10 cellular contexts compared by ENCODE assay signal in genomic region chr7:1554332-1555045, GRCh38. TPM values are rescaled to one million over a fixed set of nuclear protein-coding genes. Genes with fewer than 3 reads are reported as not detected.
DNase-seq lines count a peak whose midpoint lies in the region; ATAC-seq, FAIRE-seq and TF ChIP-seq lines count a peak whose summit lies in the region.
"Had no signal": no experiment of that assay in that cellular context is flagged by ENCODE, and none has a peak within 500 bp of the region (broad histone marks: within the 10 kb centered on the region; RNA-seq: fewer than 3 reads in every experiment).

No MANE protein-coding gene starts in this region.

- TF ChIP-seq EP300 in HepG2 (IDR thresholded peaks at IDR 0.05; ENCODE audit: low read depth in 2 of 2, low read length in 2 of 2) (no peak), HepG2 (CRISPR knock-in tag; IDR thresholded peaks at IDR 0.05; ENCODE audit: borderline replicate concordance) (no peak)

- H2AFZ ChIP-seq in HepG2 (ENCODE audit: low read length) = no peak overlapping the region

- no peak overlapping the region for H3K27ac ChIP-seq in left ventricle myocardium inferior (replicated peaks)
- H3K27ac ChIP-seq in HepG2 (ENCODE audit: extremely low read length, insufficient read depth, low read length) = peak overlapping the region; percentile 89
- H3K27ac ChIP-seq: neutrophil had no signal

- H3K27me3 ChIP-seq in left ventricle myocardium inferior (ENCODE audit: low read depth) (no peaks in the 10 kb centered on the region), HepG2 (ENCODE audit: control insufficient read depth in 1 of 2, insufficient read depth in 2 of 2, low read length in 2 of 2) (no peaks in the 10 kb centered on the region)
- H3K27me3 ChIP-seq: neutrophil had no signal

- H3K4me1 ChIP-seq in left ventricle myocardium inferior (peaks cover 28% of the 10 kb centered on the region), HepG2 (ENCODE audit: insufficient read depth, low read length) (peaks cover 46% of the 10 kb centered on the region)

- in situ Hi-C loops in HepG2 (cut with HindIII; ENCODE audit: extremely low pct_ligation_motif_present, low pct_unique_long_range_greater_than_20kb) = loop anchor here (5.0 kb wide), 1 partner anchor 52 kb away; the partner anchor contains the start of gene INTS1

- no peaks in the 10 kb centered on the region for H4K20me1 ChIP-seq in HepG2 (ENCODE audit: insufficient read depth, low read length)

- no peaks in the 10 kb centered on the region for H3K27me3 Mint-ChIP-seq in type B pancreatic cell

- no peaks in the 10 kb centered on the region for H3K79me2 ChIP-seq in HepG2 (ENCODE audit: insufficient read depth, low read length)

- DNase-seq in Right ventricle myocardium inferior (ENCODE audit: missing footprints) (peak; percentile 45), left ventricle myocardium inferior (no peak), HepG2 (ENCODE audit: low spot score) (no peak), type B pancreatic cell (ENCODE audit: extremely low spot score, unreplicated experiment) (no peak)
- DNase-seq in stimulated activated naive CD8-positive, alpha-beta T cell treated with anti-CD3 and anti-CD28 coated beads, Interleukin-15, Interleukin-2, amounts not matched to agents 100 U/mL and 50 U/mL, for 24 hours = no peak
- DNase-seq: activated naive CD4-positive, alpha-beta T cell treated with anti-CD3 and anti-CD28 coated beads, Interleukin-2, amount 10 ng/mL, durations not matched to agents 7 days and 5 days; stimulated activated CD8-positive, alpha-beta memory T cell treated with anti-CD3 and anti-CD28 coated beads, Interleukin-4, amount 100 ng/mL, for 48 hours had no signal

- no peak overlapping the region for H3K4me3 Mint-ChIP-seq in type B pancreatic cell
- H3K4me3 Mint-ChIP-seq: activated naive CD4-positive, alpha-beta T cell treated with anti-CD3 and anti-CD28 coated beads, Interleukin-2, amount 10 ng/mL, durations not matched to agents 7 days and 5 days had no signal

- H3K27ac Mint-ChIP-seq in type B pancreatic cell = peak overlapping the region; percentile 46
- H3K27ac Mint-ChIP-seq: activated naive CD4-positive, alpha-beta T cell treated with anti-CD3 and anti-CD28 coated beads, Interleukin-2, amount 10 ng/mL, durations not matched to agents 7 days and 5 days had no signal

- H3K9me3 Mint-ChIP-seq in type B pancreatic cell = no peaks in the 10 kb centered on the region
- H3K9me3 Mint-ChIP-seq: activated naive CD4-positive, alpha-beta T cell treated with anti-CD3 and anti-CD28 coated beads, Interleukin-2, amount 10 ng/mL, durations not matched to agents 7 days and 5 days had no signal

- 79% methylated on average over 17 of the region's 20 CpGs for WGBS in HepG2 (ENCODE audit: low lambda C conversion rate)

- BruUV-seq in HepG2 (replicated peaks; lab: Mats Ljungman, UMichigan) = no TSS peak

- ATAC-seq in Right ventricle myocardium inferior = no peak
- ATAC-seq in HepG2 = no peak
- ATAC-seq in HG03159 (IDR thresholded peaks at IDR 0.05; ENCODE audit: unreplicated experiment) = no peak
- no peak for ATAC-seq in stimulated activated naive CD8-positive, alpha-beta T cell treated with anti-CD3 and anti-CD28 coated beads, Interleukin-15, Interleukin-2, amounts not matched to agents 100 U/mL and 50 U/mL, for 24 hours

- peak overlapping the region; percentile 87; the same call in 1 of the 2 replicates for H3K9ac ChIP-seq in HepG2 (ENCODE audit: insufficient read depth, low read depth, low read length)

- H3K4me3 ChIP-seq in left ventricle myocardium inferior (no peak overlapping the region), HepG2 (replicated peaks in 1 of 3; ENCODE audit: insufficient read depth in 1 of 3, low read depth in 2 of 3, low read length in 3 of 3) (peak overlapping the region in 2 of 3 experiments; percentile 41 to 72; a peak in 3 of 6 replicates)

- CTCF ChIA-PET in HepG2 (lab: Yijun Ruan, JAX; ENCODE audit: low intra/inter-chr PET ratio, low total read pairs) = interaction anchor here (2.1 to 3.1 kb wide), 2 partner anchors 48 to 50 kb away, joined by 10 to 24 read pairs; partner anchors contain the start of gene INTS1

- no peak for TF ChIP-seq CTCF in left ventricle myocardium inferior (IDR thresholded peaks at IDR 0.05; ENCODE audit: borderline replicate concordance)
- no peak for TF ChIP-seq CTCF in HepG2 (CRISPR knock-in tag; IDR thresholded peaks at IDR 0.05)
- TF ChIP-seq CTCF in type B pancreatic cell (conservative IDR thresholded peaks at IDR 0.05) = no peak

- H3K36me3 ChIP-seq in left ventricle myocardium inferior (no peaks in the 10 kb centered on the region), HepG2 (replicated peaks in 1 of 2; ENCODE audit: control insufficient read depth in 1 of 2, insufficient read depth in 2 of 2, low read length in 2 of 2) (peaks cover 0 to 5% of the 10 kb centered on the region in 2 experiments; a peak in 2 of 5 replicates)
- H3K36me3 ChIP-seq: neutrophil had no signal

- H3K4me2 ChIP-seq in HepG2 (ENCODE audit: low read depth, low read length) = peak overlapping the region; percentile 95

- FAIRE-seq in HepG2 (lab: Jason Lieb, UNC) = no peak
- FAIRE-seq: D721Med had no signal

- H3K9me3 ChIP-seq in left ventricle myocardium inferior (replicated peaks) (no peaks in the 10 kb centered on the region), HepG2 (ENCODE audit: low read length) (no peaks in the 10 kb centered on the region)
- H3K9me3 ChIP-seq: neutrophil had no signal

- no peak for TF ChIP-seq RAD21 in HepG2 (CRISPR knock-in tag; IDR thresholded peaks at IDR 0.05)

- intact Hi-C loops in Right ventricle myocardium inferior (cut with DNase I) = no loop called here
- intact Hi-C loops in left ventricle myocardium inferior (cut with micrococcal nuclease) = no loop called here
- intact Hi-C loops in HepG2 (cut with micrococcal nuclease; ENCODE audit: unreplicated experiment) = loop anchor here (2.0 to 5.0 kb wide), 2 partner anchors 18 to 32 kb away; no protein-coding TSS in a partner anchor

- H3K4me1 Mint-ChIP-seq in type B pancreatic cell (ENCODE audit: unreplicated experiment) = peaks cover 5% of the 10 kb centered on the region

- TF ChIP-seq POLR2A in HepG2 (IDR thresholded peaks at IDR 0.05; ENCODE audit: insufficient read depth in 1 of 2, low read depth in 2 of 2, low read length in 2 of 2) = no peak

- POLR2A ChIA-PET in HepG2 (lab: Yijun Ruan, JAX) = interaction anchor here (1.6 to 6.4 kb wide), 6 partner anchors 11 to 48 kb away, joined by 6 to 108 read pairs (median 26); partner anchors contain the start of genes INTS1 and PSMG3

- no peaks in the 10 kb centered on the region for H3K36me3 Mint-ChIP-seq in type B pancreatic cell
- H3K36me3 Mint-ChIP-seq: activated naive CD4-positive, alpha-beta T cell treated with anti-CD3 and anti-CD28 coated beads, Interleukin-2, amount 10 ng/mL, durations not matched to agents 7 days and 5 days had no signal

RNA-seq across cellular contexts. Expression of gene TMEM184A, which starts 1.5 kb away (rescaled TPM):
- total RNA-seq in Right ventricle myocardium inferior = 0.32 TPM
- 0.36 TPM for total RNA-seq in left ventricle myocardium inferior
- total RNA-seq in HepG2 (2016; rRNA removed; fragmentation: Illumina TruSeq; extraction: Trizol) = 3.1 and 9.5 TPM in 2 replicates
- total RNA-seq in HepG2 (2016; cell fraction: cytosol; rRNA removed; fragmentation: Illumina TruSeq; extraction: Trizol; ENCODE audit: low read depth) = 4.3 and 4.6 TPM in 2 replicates
- total RNA-seq in HepG2 (2016; cell fraction: insoluble cytoplasmic fraction; rRNA removed; fragmentation: Illumina TruSeq; extraction: Trizol) = 3.8 and 10.6 TPM in 2 replicates
- total RNA-seq in HepG2 (2016; cell fraction: membrane; rRNA removed; fragmentation: Illumina TruSeq; extraction: Trizol) = 5.7 and 6.3 TPM in 2 replicates
- total RNA-seq in HepG2 (2016; cell fraction: nucleus; rRNA removed; fragmentation: Illumina TruSeq; extraction: Trizol) = 11.4 and 11.7 TPM in 2 replicates
- polyA plus RNA-seq in HepG2 (2011; rRNA removed) = 20.4 and 33.1 TPM in 2 replicates
- 9.9 and 13.2 TPM in 2 replicates for polyA plus RNA-seq in HepG2 (2011; cell fraction: cytosol; rRNA removed)
- polyA plus RNA-seq in HepG2 (2011; cell fraction: nucleus; rRNA removed) = 144 and 175 TPM in 2 replicates
- polyA plus RNA-seq in HepG2 (2012) = 8.4 and 10.9 TPM in 2 replicates
- polyA plus RNA-seq in HepG2 (2016; cell fraction: cytosol; fragmentation: Illumina TruSeq; extraction: Trizol; ENCODE audit: low read depth) = 3.6 and 4.0 TPM in 2 replicates
- polyA plus RNA-seq in HepG2 (2016; cell fraction: insoluble cytoplasmic fraction; fragmentation: Illumina TruSeq; extraction: Trizol; ENCODE audit: low read depth) = 4.3 and 5.0 TPM in 2 replicates
- polyA plus RNA-seq in HepG2 (2016; cell fraction: membrane; fragmentation: Illumina TruSeq; extraction: Trizol; ENCODE audit: low read depth) = 4.3 and 5.3 TPM in 2 replicates
- polyA plus RNA-seq in HepG2 (2016; cell fraction: nucleus; fragmentation: Illumina TruSeq; extraction: Trizol; ENCODE audit: insufficient read depth, low read depth) = 25.4 and 29.2 TPM in 2 replicates
- polyA minus RNA-seq in HepG2 (2011; rRNA and poly(A)+ RNA removed; ENCODE audit: low replicate concordance) = 70.5 and 85.2 TPM in 2 replicates
- 6.3 and 12.4 TPM in 2 replicates for polyA minus RNA-seq in HepG2 (2011; cell fraction: cytosol; rRNA and poly(A)+ RNA removed)
- 27.6 and 31.7 TPM in 2 replicates for polyA minus RNA-seq in HepG2 (2011; cell fraction: nucleus; rRNA and poly(A)+ RNA removed)
- total RNA-seq in type B pancreatic cell (ENCODE audit: low replicate concordance) = 6.6 and 7.6 TPM in 2 replicates

RNA-seq across cellular contexts. Expression of gene PSMG3, which starts 15.3 kb away (rescaled TPM):
- total RNA-seq in Right ventricle myocardium inferior (13.3 TPM), left ventricle myocardium inferior (11.2 TPM), HepG2 (2016; rRNA removed; fragmentation: Illumina TruSeq; extraction: Trizol) (46.7 and 48.4 TPM in 2 replicates), type B pancreatic cell (ENCODE audit: low replicate concordance) (27.0 and 35.2 TPM in 2 replicates)
- 83.1 and 98.2 TPM in 2 replicates for total RNA-seq in HepG2 (2016; cell fraction: cytosol; rRNA removed; fragmentation: Illumina TruSeq; extraction: Trizol; ENCODE audit: low read depth)
- 50.6 and 51.2 TPM in 2 replicates for total RNA-seq in HepG2 (2016; cell fraction: insoluble cytoplasmic fraction; rRNA removed; fragmentation: Illumina TruSeq; extraction: Trizol)
- total RNA-seq in HepG2 (2016; cell fraction: membrane; rRNA removed; fragmentation: Illumina TruSeq; extraction: Trizol) = 102 and 118 TPM in 2 replicates
- 24.1 and 28.4 TPM in 2 replicates for total RNA-seq in HepG2 (2016; cell fraction: nucleus; rRNA removed; fragmentation: Illumina TruSeq; extraction: Trizol)
- polyA plus RNA-seq in HepG2 (2011; rRNA removed) = 29.3 and 29.6 TPM in 2 replicates
- polyA plus RNA-seq in HepG2 (2011; cell fraction: cytosol; rRNA removed) = 36.1 and 44.9 TPM in 2 replicates
- 29.2 and 39.8 TPM in 2 replicates for polyA plus RNA-seq in HepG2 (2011; cell fraction: nucleus; rRNA removed)
- polyA plus RNA-seq in HepG2 (2012) = 15.8 and 28.3 TPM in 2 replicates
- 72.7 and 106 TPM in 2 replicates for polyA plus RNA-seq in HepG2 (2016; cell fraction: cytosol; fragmentation: Illumina TruSeq; extraction: Trizol; ENCODE audit: low read depth)
- 49.5 and 55.3 TPM in 2 replicates for polyA plus RNA-seq in HepG2 (2016; cell fraction: insoluble cytoplasmic fraction; fragmentation: Illumina TruSeq; extraction: Trizol; ENCODE audit: low read depth)
- polyA plus RNA-seq in HepG2 (2016; cell fraction: membrane; fragmentation: Illumina TruSeq; extraction: Trizol; ENCODE audit: low read depth) = 82.6 and 104 TPM in 2 replicates
- polyA plus RNA-seq in HepG2 (2016; cell fraction: nucleus; fragmentation: Illumina TruSeq; extraction: Trizol; ENCODE audit: insufficient read depth, low read depth) = 48.5 and 51.1 TPM in 2 replicates
- polyA minus RNA-seq in HepG2 (2011; rRNA and poly(A)+ RNA removed; ENCODE audit: low replicate concordance) = 17.7 and 43.7 TPM in 2 replicates
- polyA minus RNA-seq in HepG2 (2011; cell fraction: cytosol; rRNA and poly(A)+ RNA removed) = 8.9 and 9.7 TPM in 2 replicates
- polyA minus RNA-seq in HepG2 (2011; cell fraction: nucleus; rRNA and poly(A)+ RNA removed) = 4.7 and 6.2 TPM in 2 replicates

RNA-seq across cellular contexts. Expression of gene MAFK, which starts 24.0 kb away (rescaled TPM):
- total RNA-seq in Right ventricle myocardium inferior = 50.8 TPM
- 76.5 TPM for total RNA-seq in left ventricle myocardium inferior
- 9.2 and 10.4 TPM in 2 replicates for total RNA-seq in HepG2 (2016; rRNA removed; fragmentation: Illumina TruSeq; extraction: Trizol)
- 1.4 and 1.5 TPM in 2 replicates for total RNA-seq in HepG2 (2016; cell fraction: cytosol; rRNA removed; fragmentation: Illumina TruSeq; extraction: Trizol; ENCODE audit: low read depth)
- total RNA-seq in HepG2 (2016; cell fraction: insoluble cytoplasmic fraction; rRNA removed; fragmentation: Illumina TruSeq; extraction: Trizol) = 8.1 and 11.1 TPM in 2 replicates
- total RNA-seq in HepG2 (2016; cell fraction: membrane; rRNA removed; fragmentation: Illumina TruSeq; extraction: Trizol) = 4.0 and 4.6 TPM in 2 replicates
- total RNA-seq in HepG2 (2016; cell fraction: nucleus; rRNA removed; fragmentation: Illumina TruSeq; extraction: Trizol) = 6.5 TPM in 2 replicates
- 7.3 and 13.8 TPM in 2 replicates for polyA plus RNA-seq in HepG2 (2011; rRNA removed)
- 6.2 and 7.3 TPM in 2 replicates for polyA plus RNA-seq in HepG2 (2011; cell fraction: cytosol; rRNA removed)
- polyA plus RNA-seq in HepG2 (2011; cell fraction: nucleus; rRNA removed) = 63.2 and 72.7 TPM in 2 replicates
- polyA plus RNA-seq in HepG2 (2012) = 15.2 and 31.6 TPM in 2 replicates
- 0.54 and 0.61 TPM in 2 replicates for polyA plus RNA-seq in HepG2 (2016; cell fraction: cytosol; fragmentation: Illumina TruSeq; extraction: Trizol; ENCODE audit: low read depth)
- 6.5 and 8.2 TPM in 2 replicates for polyA plus RNA-seq in HepG2 (2016; cell fraction: insoluble cytoplasmic fraction; fragmentation: Illumina TruSeq; extraction: Trizol; ENCODE audit: low read depth)
- 1.9 TPM in 2 replicates for polyA plus RNA-seq in HepG2 (2016; cell fraction: membrane; fragmentation: Illumina TruSeq; extraction: Trizol; ENCODE audit: low read depth)
- polyA plus RNA-seq in HepG2 (2016; cell fraction: nucleus; fragmentation: Illumina TruSeq; extraction: Trizol; ENCODE audit: insufficient read depth, low read depth) = 19.6 and 20.9 TPM in 2 replicates
- 11.1 and 17.4 TPM in 2 replicates for polyA minus RNA-seq in HepG2 (2011; rRNA and poly(A)+ RNA removed; ENCODE audit: low replicate concordance)
- 12.7 and 12.8 TPM in 2 replicates for polyA minus RNA-seq in HepG2 (2011; cell fraction: cytosol; rRNA and poly(A)+ RNA removed)
- 10.8 and 12.7 TPM in 2 replicates for polyA minus RNA-seq in HepG2 (2011; cell fraction: nucleus; rRNA and poly(A)+ RNA removed)
- total RNA-seq in type B pancreatic cell (ENCODE audit: low replicate concordance) = 8.2 and 19.9 TPM in 2 replicates

RNA-seq across cellular contexts. Expression of gene INTS1, which starts 50.3 kb away (rescaled TPM):
- total RNA-seq in Right ventricle myocardium inferior (25.8 TPM), left ventricle myocardium inferior (29.9 TPM), HepG2 (2016; rRNA removed; fragmentation: Illumina TruSeq; extraction: Trizol) (17.3 and 29.0 TPM in 2 replicates), type B pancreatic cell (ENCODE audit: low replicate concordance) (112 and 134 TPM in 2 replicates)
- 5.1 and 5.5 TPM in 2 replicates for total RNA-seq in HepG2 (2016; cell fraction: cytosol; rRNA removed; fragmentation: Illumina TruSeq; extraction: Trizol; ENCODE audit: low read depth)
- 10.4 and 29.7 TPM in 2 replicates for total RNA-seq in HepG2 (2016; cell fraction: insoluble cytoplasmic fraction; rRNA removed; fragmentation: Illumina TruSeq; extraction: Trizol)
- 7.6 and 9.1 TPM in 2 replicates for total RNA-seq in HepG2 (2016; cell fraction: membrane; rRNA removed; fragmentation: Illumina TruSeq; extraction: Trizol)
- 41.5 and 48.7 TPM in 2 replicates for total RNA-seq in HepG2 (2016; cell fraction: nucleus; rRNA removed; fragmentation: Illumina TruSeq; extraction: Trizol)
- polyA plus RNA-seq in HepG2 (2011; rRNA removed) = 13.7 and 18.2 TPM in 2 replicates
- 13.7 and 18.1 TPM in 2 replicates for polyA plus RNA-seq in HepG2 (2011; cell fraction: cytosol; rRNA removed)
- 167 and 254 TPM in 2 replicates for polyA plus RNA-seq in HepG2 (2011; cell fraction: nucleus; rRNA removed)
- polyA plus RNA-seq in HepG2 (2012) = 20.5 and 22.5 TPM in 2 replicates
- polyA plus RNA-seq in HepG2 (2016; cell fraction: cytosol; fragmentation: Illumina TruSeq; extraction: Trizol; ENCODE audit: low read depth) = 3.9 and 4.3 TPM in 2 replicates
- polyA plus RNA-seq in HepG2 (2016; cell fraction: insoluble cytoplasmic fraction; fragmentation: Illumina TruSeq; extraction: Trizol; ENCODE audit: low read depth) = 11.9 and 26.2 TPM in 2 replicates
- polyA plus RNA-seq in HepG2 (2016; cell fraction: membrane; fragmentation: Illumina TruSeq; extraction: Trizol; ENCODE audit: low read depth) = 6.0 and 6.1 TPM in 2 replicates
- polyA plus RNA-seq in HepG2 (2016; cell fraction: nucleus; fragmentation: Illumina TruSeq; extraction: Trizol; ENCODE audit: insufficient read depth, low read depth) = 118 and 123 TPM in 2 replicates
- polyA minus RNA-seq in HepG2 (2011; rRNA and poly(A)+ RNA removed; ENCODE audit: low replicate concordance) = 33.5 and 55.8 TPM in 2 replicates
- polyA minus RNA-seq in HepG2 (2011; cell fraction: cytosol; rRNA and poly(A)+ RNA removed) = 18.4 and 23.7 TPM in 2 replicates
- polyA minus RNA-seq in HepG2 (2011; cell fraction: nucleus; rRNA and poly(A)+ RNA removed) = 25.5 and 29.1 TPM in 2 replicates
